ENCODE assay signal across 29 cellular contexts in the genomic region with DNA sequence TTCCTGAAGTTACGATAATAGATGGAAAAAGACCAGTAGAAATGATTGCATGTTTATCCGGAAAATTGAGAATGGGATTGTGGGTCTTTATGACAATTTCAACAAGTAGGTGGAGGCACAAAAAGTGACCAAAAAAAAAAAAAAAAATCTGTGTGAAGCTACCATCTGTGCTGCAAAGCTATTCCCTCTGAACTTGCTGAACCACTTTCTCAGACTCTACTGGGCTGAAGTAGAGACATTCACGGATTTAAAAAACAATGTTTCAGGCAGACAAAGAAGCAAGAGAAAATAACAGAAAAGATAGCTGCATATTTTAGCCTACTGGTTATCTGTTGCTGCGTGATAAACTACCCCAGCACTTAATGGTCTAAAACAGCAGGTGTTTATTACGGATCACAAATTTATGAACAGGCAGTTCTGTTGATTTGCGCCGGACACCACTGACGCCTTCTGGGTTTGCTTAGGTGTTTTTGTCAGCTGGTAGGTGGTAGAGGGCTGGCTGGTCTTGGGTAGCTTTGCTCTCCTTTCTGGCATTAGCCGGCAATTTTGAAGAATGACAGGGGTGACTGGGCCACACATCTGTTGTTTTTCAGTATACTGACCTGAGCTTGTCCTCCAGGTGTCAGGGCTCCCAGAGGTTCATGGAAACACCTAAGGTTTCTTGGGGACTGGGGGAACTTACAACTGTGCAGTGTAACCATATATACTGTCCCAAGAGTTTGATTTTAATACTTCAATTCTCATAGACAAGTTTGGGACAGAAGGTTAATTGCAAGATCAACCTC.
"Had no signal": no experiment of that assay in that cellular context is flagged by ENCODE, and none has a peak within 500 bp of the region (broad histone marks: within the 10 kb centered on the region; RNA-seq: fewer than 3 reads in every experiment).

No MANE protein-coding gene starts in this region.

- H3K27me3 Mint-ChIP-seq: dendritic cell treated with granulocyte-macrophage colony-stimulating factor and Interleukin-4, amounts not matched to agents 40 ng/mL and 50 ng/mL, for 4 days; effector memory CD8-positive, alpha-beta T cell; naive B cell had no signal

- H3K4me1 Mint-ChIP-seq: mesothelial cell of epicardium; naive B cell; naive thymus-derived CD8-positive, alpha-beta T cell had no signal

- H3K4me1 ChIP-seq: colonic mucosa, esophagus squamous epithelium, gastrocnemius medialis, heart right ventricle, left lung, lower lobe of right lung had no signal

- FAIRE-seq: endometrium, islet of Langerhans, keratinocyte had no signal

- ATAC-seq: effector memory CD8-positive, alpha-beta T cell; esophagus mucosa; gastrocnemius medialis; heart right ventricle; left colon; left lung; left ventricle myocardium superior; lower lobe of right lung; mucosa of descending colon; naive thymus-derived CD8-positive, alpha-beta T cell had no signal

- H3K9me3 ChIP-seq: colonic mucosa, esophagus squamous epithelium, gastrocnemius medialis, heart right ventricle, left lung, lower lobe of right lung, mucosa of descending colon had no signal

- H3K36me3 Mint-ChIP-seq: mesothelial cell of epicardium; naive B cell; naive thymus-derived CD8-positive, alpha-beta T cell had no signal

- DNase-seq: colonic mucosa; cortex of kidney; effector CD8-positive, alpha-beta T cell; effector memory CD8-positive, alpha-beta T cell; endodermal cell; erythroblast; esophagus squamous epithelium; foreskin fibroblast; foreskin melanocyte; gastrocnemius medialis; glutamatergic neuron; head of caudate nucleus; heart right ventricle; hippocampal formation; left colon; left lung; left ventricle myocardium superior; lower lobe of right lung; mesenchymal stem cell; mucosa of descending colon; naive B cell; naive thymus-derived CD8-positive, alpha-beta T cell had no signal

- H3K36me3 ChIP-seq: colonic mucosa, esophagus squamous epithelium, gastrocnemius medialis, heart right ventricle, left lung, lower lobe of right lung had no signal

- H3K4me3 ChIP-seq: colonic mucosa, esophagus squamous epithelium, gastrocnemius medialis, heart right ventricle, left lung, lower lobe of right lung, mucosa of descending colon had no signal

- H3K4me3 Mint-ChIP-seq: dendritic cell treated with granulocyte-macrophage colony-stimulating factor and Interleukin-4, amounts not matched to agents 40 ng/mL and 50 ng/mL, for 4 days; effector memory CD8-positive, alpha-beta T cell; endodermal cell; mesothelial cell of epicardium; naive B cell; naive thymus-derived CD8-positive, alpha-beta T cell had no signal

- H3K27ac Mint-ChIP-seq: dendritic cell treated with granulocyte-macrophage colony-stimulating factor and Interleukin-4, amounts not matched to agents 40 ng/mL and 50 ng/mL, for 4 days; effector memory CD8-positive, alpha-beta T cell; endodermal cell; mesothelial cell of epicardium; naive B cell; naive thymus-derived CD8-positive, alpha-beta T cell had no signal

- H3K27ac ChIP-seq: colonic mucosa, epithelial cell of prostate, esophagus squamous epithelium, gastrocnemius medialis, heart right ventricle, left lung, lower lobe of right lung had no signal

- H3K27me3 ChIP-seq: colonic mucosa, esophagus squamous epithelium, gastrocnemius medialis, left lung had no signal
